9 cellular contexts compared by ENCODE assay signal in genomic region chr22:24134090-24134846, GRCh38. TPM values are rescaled to one million over a fixed set of nuclear protein-coding genes. Genes with fewer than 3 reads are reported as not detected.
DNase-seq lines count a peak whose midpoint lies in the region; ATAC-seq, FAIRE-seq and TF ChIP-seq lines count a peak whose summit lies in the region.
"Had no signal": no experiment of that assay in that cellular context is flagged by ENCODE, and none has a peak within 500 bp of the region (broad histone marks: within the 10 kb centered on the region; RNA-seq: fewer than 3 reads in every experiment).

No MANE protein-coding gene starts in this region.

- no peaks in the 10 kb centered on the region for H3K79me2 ChIP-seq in neural cell (replicated peaks; ENCODE audit: insufficient read depth, low read length)

- intact Hi-C loops in activated B cell treated with CpG ODN at 0.5 μM for 24 hours (cut with micrococcal nuclease) (no loop called here), stomach (cut with DNase I; ENCODE audit: low total_unique reads) (no loop called here)

- no peaks in the 10 kb centered on the region for H3K9me3 ChIP-seq in neural cell (ENCODE audit: low read length)
- no peaks in the 10 kb centered on the region for H3K9me3 ChIP-seq in stomach
- H3K9me3 ChIP-seq: psoas muscle had no signal

- no peak for TF ChIP-seq POLR2A in stomach (IDR thresholded peaks at IDR 0.05)

- ATAC-seq in activated B cell treated with CpG ODN at 0.5 μM for 24 hours (ENCODE audit: low read depth) (peak; percentile 65), GM18873 (IDR thresholded peaks at IDR 0.05; ENCODE audit: low FRiP score, unreplicated experiment) (no peak)

- POLR2A ChIA-PET in activated B cell treated with CpG ODN at 0.5 μM for 24 hours (lab: Charles Lee), result no interaction called here
- POLR2A ChIA-PET in GM10248 (lab: Yijun Ruan, JAX), result no interaction called here

- peak; percentile 56 for TF ChIP-seq EP300 in neural cell (conservative IDR thresholded peaks at IDR 0.05; ENCODE audit: poor library complexity, severe bottlenecking)
- no peak for TF ChIP-seq EP300 in stomach (IDR thresholded peaks at IDR 0.05)

- peaks cover 39% of the 10 kb centered on the region for H3K36me3 Mint-ChIP-seq in activated B cell treated with CpG ODN at 0.5 μM for 24 hours (ENCODE audit: low read depth)

- H3K4me1 Mint-ChIP-seq in activated B cell treated with CpG ODN at 0.5 μM for 24 hours, result peaks cover 12% of the 10 kb centered on the region

- FAIRE-seq in urothelium cell line (lab: Jason Lieb, UNC), result no peak

- H3K4me3 ChIP-seq in neural cell (ENCODE audit: low read length) (peak overlapping the region; percentile 47), stomach (no peak overlapping the region)
- H3K4me3 ChIP-seq: psoas muscle had no signal

- H3K4me1 ChIP-seq in stomach, result peaks cover 5 to 26% (median 12%) of the 10 kb centered on the region in 4 donors
- H3K4me1 ChIP-seq: psoas muscle had no signal

- peak overlapping the region; percentile 40 for H3K9ac ChIP-seq in neural cell (ENCODE audit: low read length)

- peak; percentile 30 for TF ChIP-seq RAD21 in neural cell (conservative IDR thresholded peaks at IDR 0.05)

- H3K9me3 Mint-ChIP-seq in activated B cell treated with CpG ODN at 0.5 μM for 24 hours, result no peaks in the 10 kb centered on the region

- no peak overlapping the region for H3K4me3 Mint-ChIP-seq in activated B cell treated with CpG ODN at 0.5 μM for 24 hours

- H3K27me3 Mint-ChIP-seq in activated B cell treated with CpG ODN at 0.5 μM for 24 hours, result no peaks in the 10 kb centered on the region

- no peaks in the 10 kb centered on the region for H3K36me3 ChIP-seq in neural cell (ENCODE audit: insufficient read depth, low read length)
- H3K36me3 ChIP-seq in stomach, result peaks cover 7 to 84% (median 77%) of the 10 kb centered on the region in 4 donors

- H3K27ac ChIP-seq in neural cell (ENCODE audit: low read length) (peak overlapping the region; percentile 56), stomach (no peak overlapping the region)
- H3K27ac ChIP-seq: psoas muscle had no signal

- CTCF ChIA-PET in activated B cell treated with CpG ODN at 0.5 μM for 24 hours (lab: Charles Lee), result interaction anchor here (1.6 kb wide), 1 partner anchor 42 kb away, joined by 12 read pairs; no protein-coding TSS in a partner anchor
- CTCF ChIA-PET in GM10248 (lab: Yijun Ruan, JAX), result interaction anchor here (2.5 kb wide), 1 partner anchor 23 kb away, joined by 15 read pairs; no protein-coding TSS in a partner anchor

- no peaks in the 10 kb centered on the region for H3K9me2 ChIP-seq in neural cell (ENCODE audit: insufficient read depth, low read length)

- TF ChIP-seq CTCF in activated B cell treated with CpG ODN at 0.5 μM for 24 hours (IDR thresholded peaks at IDR 0.05), result no peak
- peak; percentile 12 for TF ChIP-seq CTCF in neural cell (IDR thresholded peaks at IDR 0.05; ENCODE audit: poor library complexity, severe bottlenecking)
- no peak for TF ChIP-seq CTCF in stomach (IDR thresholded peaks at IDR 0.05)
- TF ChIP-seq CTCF in GM10248 (IDR thresholded peaks at IDR 0.05; ENCODE audit: control extremely low read depth, extremely low read depth, low read depth, missing control alignments), result no peak

- no peak overlapping the region for H2AFZ ChIP-seq in neural cell (ENCODE audit: low read depth, low read length)

- no peak overlapping the region for H3K27ac Mint-ChIP-seq in activated B cell treated with CpG ODN at 0.5 μM for 24 hours

- H3K27me3 ChIP-seq in neural cell (ENCODE audit: insufficient read depth, low read depth, low read length) (no peaks in the 10 kb centered on the region), stomach (no peaks in the 10 kb centered on the region)

- 65 to 82% (median 81%) methylated on average over 21 to 22 of the region's 22 CpGs for WGBS in stomach, 5 donors

- peak overlapping the region; percentile 34 for H3K4me2 ChIP-seq in neural cell (ENCODE audit: low read length)

- no peaks in the 10 kb centered on the region for H4K20me1 ChIP-seq in neural cell (ENCODE audit: insufficient read depth)

- H3F3A ChIP-seq in neural cell (ENCODE audit: insufficient read depth, low read length, poor library complexity, severe bottlenecking), result no peaks in the 10 kb centered on the region

- DNase-seq in activated B cell treated with CpG ODN at 0.5 μM for 24 hours (no peak), stomach (peak; percentile 34), GM10248 (ENCODE audit: extremely low spot score) (no peak), AML-193 (lab: John Stamatoyannopoulos, UW) (no peak), urothelium cell line (ENCODE audit: low spot score) (no peak)
- peak; percentile 52 for DNase-seq in activated naive CD8-positive, alpha-beta T cell treated with anti-CD3 and anti-CD28 coated beads, Interleukin-2, amount 50 U/mL, for 16 hours (ENCODE audit: low read depth, low spot score)
- DNase-seq: psoas muscle had no signal

TF ChIP-seq in neural cell, 6 proteins besides CTCF, POLR2A, EP300 and RAD21:
- TF ChIP-seq REST (IDR thresholded peaks at IDR 0.05; ENCODE audit: borderline replicate concordance) (peak; percentile 42), EZH2 (IDR thresholded peaks at IDR 0.05; ENCODE audit: borderline replicate concordance, insufficient read depth, low read length, poor library complexity, severe bottlenecking) (no peak), MXI1 (conservative IDR thresholded peaks at IDR 0.05; ENCODE audit: poor library complexity, severe bottlenecking) (peak; percentile 92), TAF1 (IDR thresholded peaks at IDR 0.05; ENCODE audit: low read depth) (no peak), POLR2AphosphoS5 (IDR thresholded peaks at IDR 0.05) (peak; percentile 23), SMC3 (conservative IDR thresholded peaks at IDR 0.05; ENCODE audit: poor library complexity) (peak; percentile 57)

RNA-seq across cellular contexts. Expression of gene SUSD2, which starts 47.0 kb away (rescaled TPM):
- total RNA-seq in activated B cell treated with CpG ODN at 0.5 μM for 24 hours (0.39 and 0.93 TPM in 2 replicates), stomach (10 to 100 TPM in 3 of 5 donors, 1 to 10 TPM in 1, under 1 TPM in 1; 0.58 to 29.9 (median 17.5) TPM)
- polyA plus RNA-seq in neural cell (0.20 and 0.36 TPM in 2 replicates), stomach (1 to 10 TPM; 2.6 to 5.7 (median 3.2) TPM)
- 0.73 and 0.93 TPM in 2 replicates for polyA minus RNA-seq in neural cell

Comparison
In these comparisons a context has a peak if more than half of its experiments do, and no peak if none do; other contexts are left out.
1. DNase-seq: peak in activated naive CD8-positive, alpha-beta T cell treated with anti-CD3 and anti-CD28 coated beads, Interleukin-2, amount 50 U/mL, for 16 hours (single experiment) and stomach (single experiment); none in activated B cell treated with CpG ODN at 0.5 μM for 24 hours (single experiment), GM10248 (single experiment), AML-193 (0 of 2) and urothelium cell line (single experiment).